Comparison of ENCODE assay signal across 15 cellular contexts in the genomic region with DNA sequence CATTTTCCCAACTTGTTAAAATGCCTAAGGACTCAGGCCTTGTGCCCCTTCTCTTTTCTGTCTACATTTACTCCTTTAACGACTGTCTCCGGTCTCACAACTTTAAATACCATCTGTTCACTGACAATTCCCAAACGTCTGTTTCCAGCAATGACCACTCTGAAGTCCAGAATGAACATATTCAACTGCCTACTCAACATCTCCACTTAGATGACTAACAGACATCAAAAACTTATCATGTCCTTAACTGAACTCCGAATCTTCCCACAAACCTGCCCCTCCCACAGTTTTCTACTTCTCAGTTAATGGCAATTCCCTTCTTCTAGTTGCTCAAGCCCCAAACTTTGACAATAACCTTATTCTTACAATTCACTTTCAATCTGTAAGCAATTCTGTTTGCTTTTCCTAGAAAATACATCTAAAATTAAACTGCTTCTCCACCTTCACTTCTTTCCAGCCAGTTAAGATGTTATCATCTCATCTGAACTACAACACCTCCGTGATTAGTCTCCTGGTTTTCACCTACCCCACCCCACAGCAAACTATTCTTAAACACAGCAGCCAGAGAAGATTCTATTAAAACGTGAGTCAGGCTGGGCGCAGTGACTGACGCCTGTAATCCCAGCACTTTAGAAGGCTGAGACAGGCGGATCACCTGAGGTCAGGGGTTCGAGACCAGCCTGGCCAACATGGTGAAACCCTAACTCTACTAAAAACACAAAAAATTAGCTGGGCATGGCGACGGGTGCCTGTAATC. TPM values are rescaled to one million over a fixed set of nuclear protein-coding genes. Genes with fewer than 3 reads are reported as not detected.
A peak's percentile ranks its signal among the peaks of the same experiment; 100 is the strongest.
DNase-seq lines count a peak whose midpoint lies in the region; ATAC-seq and TF ChIP-seq lines count a peak whose summit lies in the region.
"Had no signal": no experiment of that assay in that cellular context is flagged by ENCODE, and none has a peak within 500 bp of the region (broad histone marks: within the 10 kb centered on the region; RNA-seq: fewer than 3 reads in every experiment).

No MANE protein-coding gene starts in this region.

- H3K27ac Mint-ChIP-seq in MCF 10A (ENCODE audit: low read depth, unreplicated experiment) (no peak overlapping the region), T-cell (no peak overlapping the region), immature natural killer cell (peak overlapping the region in 4 of 6 donors; percentile 5 to 58 (median 32))

- H3K27me3 Mint-ChIP-seq in MCF 10A (ENCODE audit: insufficient read depth, unreplicated experiment): no peaks in the 10 kb centered on the region
- H3K27me3 Mint-ChIP-seq in T-cell: no peaks in the 10 kb centered on the region
- peaks cover 5 to 7% (median 6%) of the 10 kb centered on the region in 3 donors for H3K27me3 Mint-ChIP-seq in immature natural killer cell (ENCODE audit: low read depth in 3 of 3)

- H3K4me3 Mint-ChIP-seq in MCF 10A (ENCODE audit: unreplicated experiment) (peak overlapping the region; percentile 21), T-cell (peak overlapping the region in 2 of 3 donors; percentile 25), immature natural killer cell (peak overlapping the region in 2 of 5 donors; percentile 8 to 26)

- no peak for TF ChIP-seq CTCF in MCF 10A (IDR thresholded peaks at IDR 0.05; ENCODE audit: unreplicated experiment)
- TF ChIP-seq CTCF in breast epithelium (IDR thresholded peaks at IDR 0.05): no peak

- intact Hi-C loops in MCF 10A (cut with micrococcal nuclease): no loop called here
- intact Hi-C loops in breast epithelium (cut with DNase I; ENCODE audit: low total_unique reads): no loop called here

- ATAC-seq in T-cell (replicated peaks in 1 of 4) (no peak), GM21717 (IDR thresholded peaks at IDR 0.05; ENCODE audit: unreplicated experiment) (no peak)
- ATAC-seq: pancreas had no signal

- H3K4me1 Mint-ChIP-seq in MCF 10A (ENCODE audit: insufficient read depth, unreplicated experiment) (peaks cover 26% of the 10 kb centered on the region), T-cell (peaks cover 64 to 75% (median 69%) of the 10 kb centered on the region in 3 donors), immature natural killer cell (peaks cover 35 to 72% of the 10 kb centered on the region in 2 donors)

- BruUV-seq in MCF 10A (replicated peaks; lab: Mats Ljungman, UMichigan): no TSS peak

- no peaks in the 10 kb centered on the region for H3K9me3 ChIP-seq in breast epithelium
- H3K9me3 ChIP-seq: pancreas had no signal

- no peak overlapping the region for H3K4me3 ChIP-seq in breast epithelium
- H3K4me3 ChIP-seq: cardiac muscle cell, pancreas had no signal

- TF ChIP-seq POLR2A in breast epithelium (IDR thresholded peaks at IDR 0.05): no peak

- no peaks in the 10 kb centered on the region for H3K4me1 ChIP-seq in breast epithelium

- CTCF ChIA-PET in MCF 10A (lab: Yijun Ruan, JAX) (no interaction called here), T-cell (lab: Charles Lee) (no interaction called here)

- POLR2A ChIA-PET in MCF 10A (lab: Yijun Ruan, JAX): no interaction called here
- POLR2A ChIA-PET in T-cell (lab: Charles Lee): no interaction called here

- H3K36me3 ChIP-seq in breast epithelium: no peaks in the 10 kb centered on the region
- H3K36me3 ChIP-seq: cardiac muscle cell, pancreas had no signal

- peaks cover 14% of the 10 kb centered on the region for H3K36me3 Mint-ChIP-seq in MCF 10A (ENCODE audit: insufficient read depth, unreplicated experiment)
- H3K36me3 Mint-ChIP-seq in T-cell: peaks cover 3% of the 10 kb centered on the region
- H3K36me3 Mint-ChIP-seq in immature natural killer cell: no peaks in the 10 kb centered on the region

- DNase-seq in MCF 10A (ENCODE audit: unreplicated experiment): no peak
- DNase-seq in breast epithelium (ENCODE audit: low spot score in 2 of 2): no peak
- DNase-seq in T-cell: no peak
- DNase-seq in immature natural killer cell: no peak
- no peak for DNase-seq in anterior cingulate cortex (lab: John Stamatoyannopoulos, UW)
- no peak for DNase-seq in COLO668 (lab: John Stamatoyannopoulos, UW; ENCODE audit: unreplicated experiment)
- DNase-seq in NOMO-1 treated with DMSO at 0.1 percent for 48 hours (lab: John Stamatoyannopoulos, UW; ENCODE audit: unreplicated experiment): no peak
- DNase-seq: activated CD4-positive, alpha-beta T cell treated with anti-CD3 and anti-CD28 coated beads for 48 hours; activated effector memory CD4-positive, alpha-beta T cell treated with anti-CD3 and anti-CD28 coated beads, Interleukin-2, amount 50 U/mL, for 16 hours; AML-193; DMS79 treated with DMSO at 0.1 percent for 48 hours; pancreas; SW 1271 had no signal

- H3K27me3 ChIP-seq in breast epithelium: no peaks in the 10 kb centered on the region
- H3K27me3 ChIP-seq: cardiac muscle cell, pancreas had no signal

- H3K27ac ChIP-seq in breast epithelium: no peak overlapping the region
- H3K27ac ChIP-seq: cardiac muscle cell, pancreas had no signal

- H3K9me3 Mint-ChIP-seq in MCF 10A (ENCODE audit: unreplicated experiment) (no peaks in the 10 kb centered on the region), T-cell (no peaks in the 10 kb centered on the region), immature natural killer cell (no peaks in the 10 kb centered on the region)

RNA-seq across cellular contexts. Expression of a gene that starts 2.9 kb away (rescaled TPM):
- 17.4 and 22.4 TPM in 2 replicates for total RNA-seq in MCF 10A (2022)
- total RNA-seq in breast epithelium: 10 to 100 TPM; 32.3 to 50.5 (median 49.8) TPM
- 10 to 100 TPM in 4 of 5 donors, 1 to 10 TPM in 1; 8.7 to 18.7 (median 13.5) TPM for total RNA-seq in T-cell
- 10 to 100 TPM in 2 of 3 donors, 1 to 10 TPM in 1; 5.1 to 48.6 (median 32.2) TPM for polyA plus RNA-seq in immature natural killer cell

Comparison
In these comparisons a context has a peak if more than half of its experiments do, and no peak if none do; other contexts are left out.
1. H3K27ac Mint-ChIP-seq: peak in immature natural killer cell (4 of 6); none in MCF 10A (single experiment) and T-cell (0 of 2).